Comparison of ENCODE assay signal across 9 cellular contexts in the genomic region with DNA sequence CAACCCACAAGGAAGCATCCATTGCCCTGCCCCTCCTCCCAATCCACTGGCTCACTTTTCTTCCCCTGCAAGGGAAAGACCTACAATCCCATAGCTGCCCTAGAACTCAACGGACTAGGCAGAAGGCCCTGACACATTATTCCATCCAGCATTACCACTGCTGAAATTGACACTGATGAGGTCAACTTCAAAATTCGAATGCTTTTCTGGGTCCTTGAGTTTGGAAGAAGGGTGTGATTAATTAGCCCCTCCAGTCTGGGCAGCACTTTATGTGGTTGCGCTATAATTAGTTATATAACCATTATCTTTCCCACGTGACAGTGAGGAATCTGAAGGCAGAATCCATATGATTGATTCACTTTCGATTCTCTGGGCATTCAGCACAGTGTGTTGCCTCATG. TPM values are rescaled to one million over a fixed set of nuclear protein-coding genes. Genes with fewer than 3 reads are reported as not detected.
"Had no signal": no experiment of that assay in that cellular context is flagged by ENCODE, and none has a peak within 500 bp of the region (broad histone marks: within the 10 kb centered on the region; RNA-seq: fewer than 3 reads in every experiment).

No MANE protein-coding gene starts in this region.

- ATAC-seq: HCT116, K562 had no signal

- FAIRE-seq: K562 had no signal

- H3K4me3 ChIP-seq: GM23248, HAP-1, K562 had no signal

- H3K36me3 ChIP-seq: HAP-1 had no signal

- H3K9ac ChIP-seq: GM23248 had no signal

- H3K27ac ChIP-seq: GM23248, HL-60 had no signal

- DNase-seq: GM23248, GOT3, H7, HFFc6, IMR-90 had no signal

- H3K4me1 ChIP-seq: HAP-1 had no signal

- H3K9me3 ChIP-seq: HAP-1 had no signal

- H3K9me3 Mint-ChIP-seq: HFFc6 had no signal

- H2AFZ ChIP-seq: GM23248 had no signal

- H3K4me3 Mint-ChIP-seq: HFFc6 had no signal

RNA-seq across cellular contexts. Expression of gene EVA1A, which starts 55.7 kb away (rescaled TPM):
- total RNA-seq: K562 had no signal
- polyA plus RNA-seq: K562 had no signal
